ENCODE assay signal across 8 cellular contexts in genomic region chr10:110918269-110918632, GRCh38. TPM values are rescaled to one million over a fixed set of nuclear protein-coding genes. Genes with fewer than 3 reads are reported as not detected.
DNase-seq lines count a peak whose midpoint lies in the region; ATAC-seq and TF ChIP-seq lines count a peak whose summit lies in the region.

No MANE protein-coding gene starts in this region.

- peak overlapping the region; percentile 98 to 99 (median 99) for H3K27ac ChIP-seq in upper lobe of left lung

- no peaks in the 10 kb centered on the region for H3K9me3 Mint-ChIP-seq in activated T-cell treated with anti-CD3 and anti-CD28 coated beads, Interleukin-2, amount 50 U/mL, for 4 hours

- H2AFZ ChIP-seq in neuron (ENCODE audit: low read depth, low read length) = peak overlapping the region; percentile 82

- peaks cover 39% of the 10 kb centered on the region for H3K4me1 ChIP-seq in neuron (ENCODE audit: insufficient read depth, low read length)
- peaks cover 15 to 31% (median 21%) of the 10 kb centered on the region in 4 donors for H3K4me1 ChIP-seq in upper lobe of left lung

- H3K36me3 ChIP-seq in neuron (ENCODE audit: insufficient read depth, low read length) (no peaks in the 10 kb centered on the region), upper lobe of left lung (no peaks in the 10 kb centered on the region)

- H3K4me1 Mint-ChIP-seq in activated T-cell treated with anti-CD3 and anti-CD28 coated beads, Interleukin-2, amount 50 U/mL, for 4 hours (ENCODE audit: low read depth) = peaks cover 36% of the 10 kb centered on the region

- H3K9me3 ChIP-seq in neuron (ENCODE audit: low read length) (no peaks in the 10 kb centered on the region), upper lobe of left lung (no peaks in the 10 kb centered on the region)

- 0 to 2% methylated on average over 12 to 13 of the region's 13 CpGs for WGBS in upper lobe of left lung, 2 donors

- peak overlapping the region; percentile 94 for H3K4me3 Mint-ChIP-seq in activated T-cell treated with anti-CD3 and anti-CD28 coated beads, Interleukin-2, amount 50 U/mL, for 4 hours

- H3K4me3 ChIP-seq in GM12875 (ENCODE audit: low read depth, low read length) = peak overlapping the region; percentile 73
- peak overlapping the region; percentile 85 for H3K4me3 ChIP-seq in fibroblast of villous mesenchyme (ENCODE audit: low read depth, low read length)
- peak overlapping the region; percentile 72 for H3K4me3 ChIP-seq in neuron (ENCODE audit: low read length)
- peak overlapping the region; percentile 11 to 96 (median 82) for H3K4me3 ChIP-seq in upper lobe of left lung

- DNase-seq in NCI-H1694 treated with DMSO at 0.1 percent for 48 hours (lab: John Stamatoyannopoulos, UW) = peak; percentile 64
- DNase-seq in activated T-cell treated with anti-CD3 and anti-CD28 coated beads, Interleukin-2, amount 50 U/mL, for 4 hours = peak; percentile 78
- DNase-seq in fibroblast of villous mesenchyme (ENCODE audit: low read depth) = peak; percentile 96
- peak in 1 of 2 donors; percentile 98 for DNase-seq in upper lobe of left lung

- H3K27me3 Mint-ChIP-seq in activated T-cell treated with anti-CD3 and anti-CD28 coated beads, Interleukin-2, amount 50 U/mL, for 4 hours (ENCODE audit: low read depth) = no peaks in the 10 kb centered on the region

- H3K27me3 ChIP-seq in neuron (ENCODE audit: insufficient read depth, low read length) (no peaks in the 10 kb centered on the region), upper lobe of left lung (no peaks in the 10 kb centered on the region)

- TF ChIP-seq POLR2A in upper lobe of left lung (IDR thresholded peaks at IDR 0.05) = no peak

- no peak for ATAC-seq in activated T-cell treated with anti-CD3 and anti-CD28 coated beads, Interleukin-2, amount 50 U/mL, for 4 hours
- ATAC-seq in upper lobe of left lung (ENCODE audit: low FRiP score in 2 of 2) (no peak), HG02798 (IDR thresholded peaks at IDR 0.05; ENCODE audit: poor library complexity, unreplicated experiment) (no peak), HG02588 (IDR thresholded peaks at IDR 0.05; ENCODE audit: unreplicated experiment) (no peak)

- TF ChIP-seq CTCF in GM12875 (IDR thresholded peaks at IDR 0.05; ENCODE audit: borderline replicate concordance, insufficient read depth, low read depth, low read length) (no peak), fibroblast of villous mesenchyme (IDR thresholded peaks at IDR 0.05; ENCODE audit: insufficient read depth, low read depth, low read length) (no peak), upper lobe of left lung (IDR thresholded peaks at IDR 0.05) (peak in 1 of 6 experiments; percentile 20)

- no peak for TF ChIP-seq EP300 in upper lobe of left lung (IDR thresholded peaks at IDR 0.05)

- H3K36me3 Mint-ChIP-seq in activated T-cell treated with anti-CD3 and anti-CD28 coated beads, Interleukin-2, amount 50 U/mL, for 4 hours (ENCODE audit: insufficient read depth) = peaks cover 7% of the 10 kb centered on the region

RNA-seq across cellular contexts. Expression of gene BBIP1, which starts 0.7 kb away (rescaled TPM):
- 10 to 100 TPM; 23.7 to 25.6 (median 24.7) TPM for total RNA-seq in activated T-cell treated with anti-CD3 and anti-CD28 coated beads, Interleukin-2, amount 50 U/mL, for 4 hours
- total RNA-seq in fibroblast of villous mesenchyme = 20.6 and 23.3 TPM in 2 replicates
- total RNA-seq in upper lobe of left lung = 10 to 100 TPM in 5 of 6 donors, 1 to 10 TPM in 1; 3.4 to 27.4 (median 19.4) TPM

RNA-seq across cellular contexts. Expression of gene SHOC2, which starts 1.2 kb away (rescaled TPM):
- total RNA-seq in activated T-cell treated with anti-CD3 and anti-CD28 coated beads, Interleukin-2, amount 50 U/mL, for 4 hours = 10 to 100 TPM; 33.0 to 43.3 (median 41.8) TPM
- total RNA-seq in fibroblast of villous mesenchyme = 50.9 and 69.5 TPM in 2 replicates
- 100 to 1,000 TPM in 1 of 6 donors, 10 to 100 TPM in 5; 24.2 to 117 (median 41.6) TPM for total RNA-seq in upper lobe of left lung

RNA-seq across cellular contexts. Expression of gene PDCD4, which starts 46.5 kb away (rescaled TPM):
- 10 to 100 TPM; 36.5 to 55.1 (median 41.3) TPM for total RNA-seq in activated T-cell treated with anti-CD3 and anti-CD28 coated beads, Interleukin-2, amount 50 U/mL, for 4 hours
- total RNA-seq in fibroblast of villous mesenchyme (18.4 and 35.8 TPM in 2 replicates), upper lobe of left lung (100 to 1,000 TPM in 1 of 6 donors, 10 to 100 TPM in 5; 38.0 to 129 (median 57.1) TPM)
